Comparison of ENCODE assay signal across 8 cellular contexts in genomic region chr14:58171090-58171489, GRCh38. TPM values are rescaled to one million over a fixed set of nuclear protein-coding genes. Genes with fewer than 3 reads are reported as not detected.
A peak's percentile ranks its signal among the peaks of the same experiment; 100 is the strongest.
DNase-seq lines count a peak whose midpoint lies in the region; TF ChIP-seq lines count a peak whose summit lies in the region.

No MANE protein-coding gene starts in this region.

- H3K36me3 ChIP-seq in MG63 (no peaks in the 10 kb centered on the region), iPS DF 6.9 (ENCODE audit: control insufficient read depth, insufficient read depth, low read length) (no peaks in the 10 kb centered on the region)

- H3K27me3 ChIP-seq in MG63 (no peaks in the 10 kb centered on the region; the same call in 1 of the 2 replicates), iPS DF 6.9 (ENCODE audit: control insufficient read depth, insufficient read depth, low read length) (no peaks in the 10 kb centered on the region)

- no peak for TF ChIP-seq CTCF in GM12865 (IDR thresholded peaks at IDR 0.05; ENCODE audit: insufficient read depth, low read depth, low read length, missing control alignments)
- TF ChIP-seq CTCF in HFF-Myc (IDR thresholded peaks at IDR 0.05; ENCODE audit: low read depth, low read length, missing control alignments): no peak

- H3K4me3 ChIP-seq in GM12865 (ENCODE audit: low read depth, low read length) (no peak overlapping the region), HFF-Myc (replicated peaks; ENCODE audit: low read depth, low read length) (no peak overlapping the region), MG63 (no peak overlapping the region), iPS DF 6.9 (ENCODE audit: low read length) (no peak overlapping the region)

- no CpG with 5 or more reads among the region's 6 CpGs for WGBS in iPS DF 6.9 (ENCODE audit: insufficient coverage, insufficient read length)

- peaks cover 1% of the 10 kb centered on the region; the same call in 1 of the 2 replicates for H3K4me1 ChIP-seq in iPS DF 6.9 (ENCODE audit: control insufficient read depth, insufficient read depth, low read length)

- H3K27ac ChIP-seq in iPS DF 6.9 (ENCODE audit: low read length): no peak overlapping the region

- DNase-seq in GM12865 (ENCODE audit: low read depth) (peak; percentile 85), HFF-Myc (ENCODE audit: extremely low read depth, low read depth) (peak; percentile 75), MG63 (peak; percentile 70), RPMI7951 (ENCODE audit: low read depth) (peak; percentile 87), astrocyte of the hippocampus (ENCODE audit: low read depth, low spot score) (peak; percentile 89), iPS DF 6.9 (ENCODE audit: low read depth, low spot score) (peak; percentile 93), T-helper 9 cell (no peak)
- DNase-seq in stimulated activated CD4-positive, alpha-beta T cell treated with anti-CD3 and anti-CD28 coated beads, Interleukin-12 subunit alpha, Interleukin-12 subunit beta, amount 100 ng/mL, for 4 hours: peak; percentile 36

- no peaks in the 10 kb centered on the region for H3K9me3 ChIP-seq in MG63
- H3K9me3 ChIP-seq in iPS DF 6.9 (ENCODE audit: control insufficient read depth, insufficient read depth, low read length): no peaks in the 10 kb centered on the region

RNA-seq across cellular contexts. Expression of gene ARMH4, which starts 19.1 kb away (rescaled TPM):
- total RNA-seq in MG63 (2014; rRNA removed; shearing (Covaris generic); ENCODE audit: low replicate concordance): 1.9 TPM in 1 of 2 replicates, not detected in the other
- 1.3 and 1.8 TPM in 2 replicates for total RNA-seq in RPMI7951 (2014; rRNA removed; shearing (Covaris generic))

RNA-seq across cellular contexts. Expression of gene ACTR10, which starts 28.9 kb away (rescaled TPM):
- 28.5 and 40.1 TPM in 2 replicates for total RNA-seq in MG63 (2014; rRNA removed; shearing (Covaris generic); ENCODE audit: low replicate concordance)
- 67.2 and 88.8 TPM in 2 replicates for total RNA-seq in RPMI7951 (2014; rRNA removed; shearing (Covaris generic))
